Comparison of ENCODE assay signal across 29 cellular contexts in genomic region chr12:42166501-42166900, GRCh38. TPM values are rescaled to one million over a fixed set of nuclear protein-coding genes. Genes with fewer than 3 reads are reported as not detected.
DNase-seq lines count a peak whose midpoint lies in the region; ATAC-seq and TF ChIP-seq lines count a peak whose summit lies in the region.
"Had no signal": no experiment of that assay in that cellular context is flagged by ENCODE, and none has a peak within 500 bp of the region (broad histone marks: within the 10 kb centered on the region; RNA-seq: fewer than 3 reads in every experiment).

No MANE protein-coding gene starts in this region.

- no peaks in the 10 kb centered on the region for H3K27me3 Mint-ChIP-seq in T-helper 17 cell
- H3K27me3 Mint-ChIP-seq: activated naive CD8-positive, alpha-beta T cell treated with anti-CD3 and anti-CD28 coated beads, Interleukin-2, amount 10 ng/mL, durations not matched to agents 7 days and 5 days had no signal

- TF ChIP-seq CTCF in fibroblast of the aortic adventitia (IDR thresholded peaks at IDR 0.05; ENCODE audit: insufficient read depth, low read length): no peak

- DNase-seq in AG08395 (ENCODE audit: low spot score): peak; percentile 60
- peak; percentile 29 for DNase-seq in EL
- no peak for DNase-seq in T-helper 17 cell
- peak; percentile 29 for DNase-seq in fibroblast of the aortic adventitia (ENCODE audit: low read depth)
- DNase-seq in stimulated activated CD8-positive, alpha-beta memory T cell treated with anti-CD3 and anti-CD28 coated beads, Interleukin-4, amount 100 ng/mL, for 48 hours: no peak
- no peak for DNase-seq in ecto neural progenitor cell (ENCODE audit: low spot score)
- DNase-seq: ACHN; activated CD4-positive, alpha-beta T cell treated with anti-CD3 and anti-CD28 coated beads, Interleukin-2, amount 50 U/mL, for 48 hours; activated CD4-positive, CD25-positive, alpha-beta regulatory T cell; activated CD8-positive, alpha-beta memory T cell treated with anti-CD3 and anti-CD28 coated beads, Interleukin-2, amount 50 U/mL, for 48 hours; activated naive CD8-positive, alpha-beta T cell treated with anti-CD3 and anti-CD28 coated beads, Interleukin-2, amount 10 ng/mL, durations not matched to agents 7 days and 5 days; cerebellar nuclear complex; heart left ventricle; MM.1S; NCI-H1417; NCI-H2029 treated with DMSO at 0.1 percent for 48 hours; NCI-H2227 treated with DMSO at 0.1 percent for 48 hours; NCI-H526 treated with DMSO at 0.1 percent for 48 hours; nephron progenitor cell; ovary; SHP77 treated with DMSO at 0.1 percent for 48 hours; stimulated activated CD4-positive, alpha-beta T cell treated with anti-CD3 and anti-CD28 coated beads, Interleukin-2, amount 100 ng/mL, for 24 hours; SW 1271; trophoblast cell had no signal

- H3K4me1 Mint-ChIP-seq in T-helper 17 cell: peaks cover 11% of the 10 kb centered on the region
- H3K4me1 Mint-ChIP-seq: nephron progenitor cell had no signal

- peak overlapping the region; percentile 29 for H3K27ac Mint-ChIP-seq in T-helper 17 cell
- H3K27ac Mint-ChIP-seq: activated T-helper 2 cell treated with anti-CD3 and anti-CD28 coated beads, Interferon-gamma antibody, Interleukin-2, Interleukin-4, amounts not matched to agents 10 μg/mL and 5 μg/mL and 100 μg/mL, durations not matched to agents 14 hours and 24 hours and 36 hours; nephron progenitor cell had no signal

- no peaks in the 10 kb centered on the region for H3K36me3 Mint-ChIP-seq in T-helper 17 cell (ENCODE audit: low read depth)

- H3K9me3 ChIP-seq in T-helper 17 cell (ENCODE audit: control insufficient read depth, low read length, poor library complexity, severe bottlenecking): no peaks in the 10 kb centered on the region
- H3K9me3 ChIP-seq: HAP-1, heart left ventricle, ovary had no signal

- H3K4me3 ChIP-seq in fibroblast of the aortic adventitia (ENCODE audit: low read depth, low read length): no peak overlapping the region
- H3K4me3 ChIP-seq: HAP-1, heart left ventricle, K562, ovary had no signal

- ATAC-seq in T-helper 17 cell (no peak), GM18909 (IDR thresholded peaks at IDR 0.05; ENCODE audit: poor library complexity, unreplicated experiment) (no peak), GM21526 (IDR thresholded peaks at IDR 0.05; ENCODE audit: low FRiP score, unreplicated experiment) (no peak)
- ATAC-seq: heart left ventricle, K562 had no signal

- no peak overlapping the region for H3K4me3 Mint-ChIP-seq in T-helper 17 cell
- H3K4me3 Mint-ChIP-seq: activated naive CD8-positive, alpha-beta T cell treated with anti-CD3 and anti-CD28 coated beads, Interleukin-2, amount 10 ng/mL, durations not matched to agents 7 days and 5 days; nephron progenitor cell had no signal

RNA-seq across cellular contexts. Expression of gene GXYLT1, which starts 21.8 kb away (rescaled TPM):
- total RNA-seq in T-helper 17 cell (1 to 10 TPM; 5.8 to 7.7 TPM), fibroblast of the aortic adventitia (ENCODE audit: low replicate concordance) (6.1 and 9.8 TPM in 2 replicates)

Comparison
In these comparisons a context has a peak if more than half of its experiments do, and no peak if none do; other contexts are left out.
1. DNase-seq: peak in AG08395 (single experiment), EL (single experiment) and fibroblast of the aortic adventitia (single experiment); none in T-helper 17 cell (0 of 3), stimulated activated CD8-positive, alpha-beta memory T cell treated with anti-CD3 and anti-CD28 coated beads, Interleukin-4, amount 100 ng/mL, for 48 hours (single experiment) and ecto neural progenitor cell (single experiment).